Comparison of ENCODE assay signal across 16 cellular contexts in genomic region chr20:23118766-23119165, GRCh38. TPM values are rescaled to one million over a fixed set of nuclear protein-coding genes. Genes with fewer than 3 reads are reported as not detected.
"Had no signal": no experiment of that assay in that cellular context is flagged by ENCODE, and none has a peak within 500 bp of the region (broad histone marks: within the 10 kb centered on the region; RNA-seq: fewer than 3 reads in every experiment).

No MANE protein-coding gene starts in this region.

- H3K4me3 ChIP-seq: left lung, neural progenitor cell, pancreas, right lobe of liver, tibial artery, uterus had no signal

- H3K9me3 ChIP-seq: left lung, pancreas, right lobe of liver, tibial artery, uterus had no signal

- ATAC-seq: foreskin keratinocyte; naive thymus-derived CD4-positive, alpha-beta T cell had no signal

- H3K27ac ChIP-seq: foreskin keratinocyte, neural progenitor cell, pancreas, right lobe of liver, tibial artery, uterus, WERI-Rb-1 had no signal

- H3K27me3 ChIP-seq: foreskin keratinocyte, left lung, neural progenitor cell, pancreas, right lobe of liver, tibial artery, uterus had no signal

- H3K27ac Mint-ChIP-seq: activated naive CD8-positive, alpha-beta T cell; naive thymus-derived CD4-positive, alpha-beta T cell; neural progenitor cell; stimulated activated naive B cell treated with anti-CD40 and anti-IgM and Interleukin-4, amounts not matched to agents 10 μg/mL and 1 μg/mL and 100 μg/mL, for 72 hours had no signal

- H3K4me3 Mint-ChIP-seq: activated naive CD8-positive, alpha-beta T cell; naive thymus-derived CD4-positive, alpha-beta T cell; neural progenitor cell; stimulated activated naive B cell treated with anti-CD40 and anti-IgM and Interleukin-4, amounts not matched to agents 10 μg/mL and 1 μg/mL and 100 μg/mL, for 72 hours had no signal

- H3K4me2 ChIP-seq: neural progenitor cell had no signal

- H3K27me3 Mint-ChIP-seq: activated naive CD8-positive, alpha-beta T cell had no signal

- DNase-seq: activated CD4-positive, alpha-beta T cell treated with anti-CD3 and anti-CD28 coated beads for 1 hour; foreskin keratinocyte; kidney; left lung; naive thymus-derived CD4-positive, alpha-beta T cell; pancreas; right lobe of liver; stimulated activated naive B cell treated with anti-CD40 and anti-IgM and Interleukin-4, amounts not matched to agents 10 μg/mL and 1 μg/mL and 100 μg/mL, for 72 hours; SW 1271; T-helper 2 cell; tibial artery; uterus; WERI-Rb-1 had no signal

- H3K9ac ChIP-seq: neural progenitor cell had no signal

- H3K4me1 ChIP-seq: foreskin keratinocyte, neural progenitor cell, pancreas, right lobe of liver, uterus had no signal

- H3K36me3 Mint-ChIP-seq: activated naive CD8-positive, alpha-beta T cell; naive thymus-derived CD4-positive, alpha-beta T cell; neural progenitor cell; stimulated activated naive B cell treated with anti-CD40 and anti-IgM and Interleukin-4, amounts not matched to agents 10 μg/mL and 1 μg/mL and 100 μg/mL, for 72 hours had no signal

- H3K36me3 ChIP-seq: left lung, neural progenitor cell, pancreas, right lobe of liver, tibial artery, uterus, WERI-Rb-1 had no signal

- H3K9me3 Mint-ChIP-seq: neural progenitor cell; stimulated activated naive B cell treated with anti-CD40 and anti-IgM and Interleukin-4, amounts not matched to agents 10 μg/mL and 1 μg/mL and 100 μg/mL, for 72 hours had no signal

- H2AFZ ChIP-seq: neural progenitor cell had no signal

RNA-seq across cellular contexts. Expression of gene CD93, which starts 32.6 kb away (rescaled TPM):
- total RNA-seq: fibroblast of lung, foreskin keratinocyte had no signal
- polyA plus RNA-seq: foreskin keratinocyte had no signal
